In genomic region chr15:77822631-77823230, GRCh38 we compare ENCODE assay signal across 27 cellular contexts.
"Had no signal": no experiment of that assay in that cellular context is flagged by ENCODE, and none has a peak within 500 bp of the region (broad histone marks: within the 10 kb centered on the region; RNA-seq: fewer than 3 reads in every experiment).

No MANE protein-coding gene starts in this region.

- H3K36me3 ChIP-seq: esophagus muscularis mucosa, heart left ventricle, lower lobe of right lung, stomach, tibial artery, upper lobe of right lung had no signal

- FAIRE-seq: colon, TTC549 had no signal

- H3K27ac ChIP-seq: body of pancreas, esophagus muscularis mucosa, foreskin keratinocyte, heart left ventricle, lower lobe of right lung, stomach, tibial artery, upper lobe of right lung, VCaP had no signal

- H3K4me3 ChIP-seq: body of pancreas, esophagus muscularis mucosa, heart left ventricle, lower lobe of right lung, stomach, tibial artery, upper lobe of right lung had no signal

- DNase-seq: activated CD4-positive, alpha-beta T cell treated with anti-CD3 and anti-CD28 coated beads for 4 hours; activated CD4-positive, alpha-beta T cell treated with anti-CD3 and anti-CD28 coated beads, Interleukin-2, amount 50 U/mL, for 4 hours; activated CD8-positive, alpha-beta memory T cell treated with anti-CD3 and anti-CD28 coated beads for 24 hours; activated effector memory CD4-positive, alpha-beta T cell treated with Interleukin-2 at 50 U/mL for 16 hours; activated naive CD4-positive, alpha-beta T cell treated with Interleukin-2 at 50 U/mL for 16 hours; body of pancreas; dermis blood vessel endothelial cell; effector CD4-positive, alpha-beta T cell; foreskin keratinocyte; hypothalamus; immature natural killer cell; lower lobe of right lung; mesenchymal stem cell; occipital lobe; stimulated activated CD4-positive, alpha-beta T cell treated with anti-CD3 and anti-CD28 coated beads, Interleukin-15, amount 100 ng/mL, for 24 hours; stimulated activated CD4-positive, alpha-beta T cell treated with anti-CD3 and anti-CD28 coated beads, Interleukin-2, amount 100 ng/mL, for 24 hours; stimulated activated naive B cell treated with anti-CD40 and anti-IgM and Interleukin-4, amounts not matched to agents 10 μg/mL and 1 μg/mL and 100 μg/mL, for 72 hours; stomach; tibial artery; upper lobe of right lung had no signal

- H3K9me3 ChIP-seq: body of pancreas, esophagus muscularis mucosa, heart left ventricle, lower lobe of right lung, stomach, tibial artery, upper lobe of right lung had no signal

- H3K4me1 ChIP-seq: foreskin keratinocyte had no signal

- ATAC-seq: body of pancreas; foreskin keratinocyte; heart left ventricle; lower lobe of right lung; naive thymus-derived CD8-positive, alpha-beta T cell; right cardiac atrium; stimulated activated naive B cell treated with anti-CD40 and anti-IgM and Interleukin-4, amounts not matched to agents 10 μg/mL and 1 μg/mL and 100 μg/mL, for 72 hours; upper lobe of right lung had no signal
